9 cellular contexts compared by ENCODE assay signal in the genomic region with DNA sequence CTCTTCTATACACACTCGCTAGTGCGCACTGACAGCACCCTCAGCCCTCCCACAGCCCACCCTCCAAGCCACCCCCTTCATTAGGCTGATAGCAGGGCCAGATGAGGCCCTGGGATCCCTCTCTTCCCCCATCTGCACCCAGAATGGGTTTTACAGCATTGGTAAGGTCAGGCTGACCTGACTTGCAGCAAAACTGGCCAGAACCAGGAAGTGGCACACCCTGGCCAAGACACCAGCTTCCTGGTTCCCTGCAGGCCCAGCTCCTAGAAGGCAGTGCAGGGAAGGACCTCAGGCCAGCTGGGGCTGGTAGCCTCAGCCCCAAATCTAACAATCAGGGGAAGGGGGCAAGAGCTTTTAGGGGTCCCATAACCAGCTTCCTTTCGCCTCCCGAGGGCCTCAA. TPM values are rescaled to one million over a fixed set of nuclear protein-coding genes. Genes with fewer than 3 reads are reported as not detected.
A peak's percentile ranks its signal among the peaks of the same experiment; 100 is the strongest.
DNase-seq lines count a peak whose midpoint lies in the region; ATAC-seq and TF ChIP-seq lines count a peak whose summit lies in the region.
"Had no signal": no experiment of that assay in that cellular context is flagged by ENCODE, and none has a peak within 500 bp of the region (broad histone marks: within the 10 kb centered on the region; RNA-seq: fewer than 3 reads in every experiment).

No MANE protein-coding gene starts in this region.

- H4K20me1 ChIP-seq in OCI-LY3 (ENCODE audit: insufficient read depth, low read length) = no peaks in the 10 kb centered on the region

- no peaks in the 10 kb centered on the region for H3K9me3 Mint-ChIP-seq in immature natural killer cell
- H3K9me3 Mint-ChIP-seq: memory B cell had no signal

- no peaks in the 10 kb centered on the region for H3K79me2 ChIP-seq in OCI-LY3 (ENCODE audit: low read length)

- TF ChIP-seq CTCF in OCI-LY3 (IDR thresholded peaks at IDR 0.05; ENCODE audit: low read depth, low read length) (no peak), prostate gland (IDR thresholded peaks at IDR 0.05) (no peak), omental fat pad (IDR thresholded peaks at IDR 0.05) (no peak)

- no peak overlapping the region for H3K27ac ChIP-seq in OCI-LY3 (ENCODE audit: low read length)
- peak overlapping the region; percentile 78 to 88 for H3K27ac ChIP-seq in prostate gland

- peak overlapping the region in 1 of 5 donors; percentile 39 for H3K4me3 Mint-ChIP-seq in immature natural killer cell
- H3K4me3 Mint-ChIP-seq: memory B cell had no signal

- H3K4me1 Mint-ChIP-seq in immature natural killer cell = peaks cover 17% of the 10 kb centered on the region in 2 donors

- no peak overlapping the region for H3K27ac Mint-ChIP-seq in immature natural killer cell
- H3K27ac Mint-ChIP-seq: memory B cell had no signal

- peaks cover 4% of the 10 kb centered on the region; the same call in 1 of the 2 replicates for H3K9me3 ChIP-seq in OCI-LY3 (ENCODE audit: insufficient read depth, low read length)
- H3K9me3 ChIP-seq in prostate gland = no peaks in the 10 kb centered on the region

- DNase-seq in COLO668 (lab: John Stamatoyannopoulos, UW; ENCODE audit: unreplicated experiment) = peak; percentile 19
- DNase-seq in prostate gland (ENCODE audit: low spot score) = peak; percentile 68
- DNase-seq in immature natural killer cell = no peak
- DNase-seq in omental fat pad (ENCODE audit: low spot score) = no peak
- no peak for DNase-seq in DMS79 treated with DMSO at 0.1 percent for 48 hours (lab: John Stamatoyannopoulos, UW)

- no peak for TF ChIP-seq POLR2A in prostate gland (IDR thresholded peaks at IDR 0.05)

- H3K36me3 Mint-ChIP-seq in immature natural killer cell = no peaks in the 10 kb centered on the region
- H3K36me3 Mint-ChIP-seq: memory B cell had no signal

- H3K9ac ChIP-seq in OCI-LY3 (ENCODE audit: low read length) = no peak overlapping the region

- no peak overlapping the region for H3K4me2 ChIP-seq in OCI-LY3 (ENCODE audit: low read length)

- no peaks in the 10 kb centered on the region for H3K36me3 ChIP-seq in OCI-LY3 (replicated peaks; ENCODE audit: low read depth, low read length)
- H3K36me3 ChIP-seq in prostate gland = no peaks in the 10 kb centered on the region

- no peaks in the 10 kb centered on the region for H3K27me3 Mint-ChIP-seq in immature natural killer cell (ENCODE audit: low read depth in 3 of 3)
- H3K27me3 Mint-ChIP-seq: memory B cell had no signal

- intact Hi-C loops in prostate gland (cut with DNase I) = no loop called here

- 67% methylated on average over 4 of the region's 4 CpGs for WGBS in prostate gland

- H3K4me1 ChIP-seq in OCI-LY3 (ENCODE audit: low read length) (peaks cover 88% of the 10 kb centered on the region), prostate gland (replicated peaks) (peaks cover 59% of the 10 kb centered on the region)

- H3K4me3 ChIP-seq in OCI-LY3 (ENCODE audit: low read length) (no peak overlapping the region), prostate gland (no peak overlapping the region)

- peak; percentile 42 for ATAC-seq in esophagus mucosa
- ATAC-seq in omental fat pad (ENCODE audit: low FRiP score) = no peak
- no peak for ATAC-seq in HG03175 (IDR thresholded peaks at IDR 0.05; ENCODE audit: unreplicated experiment)

- peak overlapping the region; percentile 35; the same call in 1 of the 2 replicates for H2AFZ ChIP-seq in OCI-LY3 (ENCODE audit: low read depth, low read length)

- H3K27me3 ChIP-seq in OCI-LY3 (ENCODE audit: low read depth, low read length) = peaks cover 24% of the 10 kb centered on the region
- H3K27me3 ChIP-seq in prostate gland (replicated peaks; ENCODE audit: insufficient read depth) = no peaks in the 10 kb centered on the region

RNA-seq across cellular contexts. Expression of gene MRPS23, which starts 50.0 kb away (rescaled TPM):
- total RNA-seq in esophagus mucosa (29.4 TPM), prostate gland (10 to 100 TPM; 29.0 to 43.1 TPM), omental fat pad (10 to 100 TPM in 3 of 4 donors, 1 to 10 TPM in 1; 7.9 to 17.1 (median 15.2) TPM)
- polyA plus RNA-seq in immature natural killer cell = 10 to 100 TPM; 38.1 to 42.3 (median 40.5) TPM

RNA-seq across cellular contexts. Expression of gene CUEDC1, which starts 55.4 kb away (rescaled TPM):
- total RNA-seq in esophagus mucosa = 23.8 TPM
- 10 to 100 TPM; 33.0 to 44.9 TPM for total RNA-seq in prostate gland
- 1 to 10 TPM in 1 of 3 donors, under 1 TPM in 2; 0.43 to 2.5 (median 0.52) TPM for polyA plus RNA-seq in immature natural killer cell
- total RNA-seq in omental fat pad = 10 to 100 TPM; 17.1 to 25.7 (median 22.1) TPM

Comparison
In these comparisons a context has a peak if more than half of its experiments do, and no peak if none do; other contexts are left out.
1. DNase-seq: peak in COLO668 (single experiment) and prostate gland (single experiment); none in immature natural killer cell (0 of 3), omental fat pad (single experiment) and DMS79 treated with DMSO at 0.1 percent for 48 hours (single experiment).